Comparison of ENCODE assay signal across 11 cellular contexts in the genomic region with DNA sequence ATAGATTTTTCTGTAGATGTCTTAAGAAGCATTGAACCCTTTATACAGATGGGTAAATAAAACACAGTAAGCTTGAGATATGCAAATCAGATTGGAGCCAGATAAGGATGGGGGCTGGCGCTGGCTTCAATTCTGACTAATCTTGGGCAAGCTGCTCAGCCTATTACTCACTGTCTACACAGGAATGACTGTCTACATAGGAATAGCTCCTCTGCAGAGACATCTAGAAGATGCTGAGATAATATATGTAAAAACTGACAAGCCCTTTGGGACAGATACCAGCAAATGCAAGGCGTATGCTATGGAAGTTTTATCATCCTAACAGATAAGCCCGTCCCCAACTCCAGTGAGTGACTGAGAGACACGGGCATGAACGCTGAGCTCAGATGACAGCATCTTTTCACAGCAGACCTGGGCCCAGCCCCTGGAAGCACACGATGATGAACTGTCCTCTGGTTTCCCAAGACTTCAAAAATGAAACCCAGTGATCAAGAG. TPM values are rescaled to one million over a fixed set of nuclear protein-coding genes. Genes with fewer than 3 reads are reported as not detected.
DNase-seq lines count a peak whose midpoint lies in the region; ATAC-seq, FAIRE-seq and TF ChIP-seq lines count a peak whose summit lies in the region.
"Had no signal": no experiment of that assay in that cellular context is flagged by ENCODE, and none has a peak within 500 bp of the region (broad histone marks: within the 10 kb centered on the region; RNA-seq: fewer than 3 reads in every experiment).

No MANE protein-coding gene starts in this region.

- H3K9me3 ChIP-seq in hepatocyte (ENCODE audit: low read depth) (no peaks in the 10 kb centered on the region), left ventricle myocardium inferior (replicated peaks) (peaks cover 4% of the 10 kb centered on the region), esophagus muscularis mucosa (no peaks in the 10 kb centered on the region)

- H3K9me2 ChIP-seq in hepatocyte (replicated peaks; ENCODE audit: insufficient read depth): no peaks in the 10 kb centered on the region

- H3K4me3 ChIP-seq in hepatocyte: no peak overlapping the region
- H3K4me3 ChIP-seq in left ventricle myocardium inferior: no peak overlapping the region
- no peak overlapping the region for H3K4me3 ChIP-seq in esophagus muscularis mucosa

- H2AFZ ChIP-seq in hepatocyte: no peak overlapping the region

- FAIRE-seq in urothelium cell line (lab: Jason Lieb, UNC): no peak

- no peak overlapping the region for H3K4me2 ChIP-seq in hepatocyte

- no peaks in the 10 kb centered on the region for H3K79me2 ChIP-seq in hepatocyte

- intact Hi-C loops in left ventricle myocardium inferior (cut with micrococcal nuclease) (no loop called here), esophagus muscularis mucosa (cut with DNase I) (no loop called here)

- WGBS in hepatocyte (ENCODE audit: low lambda C conversion rate, missing lambda C conversion rate): 40% methylated on average over 6 of the region's 6 CpGs
- 86% methylated on average over 6 of the region's 6 CpGs for WGBS in esophagus muscularis mucosa

- no peaks in the 10 kb centered on the region for H4K20me1 ChIP-seq in hepatocyte (ENCODE audit: insufficient read depth, poor library complexity, severe bottlenecking)

- TF ChIP-seq EP300 in esophagus muscularis mucosa (IDR thresholded peaks at IDR 0.05): no peak

- no peaks in the 10 kb centered on the region for H3K27me3 ChIP-seq in hepatocyte
- H3K27me3 ChIP-seq in left ventricle myocardium inferior (ENCODE audit: low read depth): no peaks in the 10 kb centered on the region
- H3K27me3 ChIP-seq in esophagus muscularis mucosa: peaks cover 0 to 4% (median 0%) of the 10 kb centered on the region in 4 donors

- H3K27ac ChIP-seq in hepatocyte (no peak overlapping the region), left ventricle myocardium inferior (replicated peaks) (no peak overlapping the region), esophagus muscularis mucosa (replicated peaks in 1 of 4) (no peak overlapping the region)

- peak; percentile 48 for DNase-seq in stimulated activated CD4-positive, alpha-beta T cell treated with anti-CD3 and anti-CD28 coated beads, Interleukin-15, amount 100 ng/mL, for 24 hours
- no peak for DNase-seq in stimulated activated CD4-positive, alpha-beta T cell treated with anti-CD3 and anti-CD28 coated beads, Interleukin-4, amount 100 ng/mL, for 4 hours
- DNase-seq in hepatocyte (ENCODE audit: low spot score) (peak; percentile 29), urothelium cell line (ENCODE audit: low spot score) (peak; percentile 41), left ventricle myocardium inferior (no peak), esophagus muscularis mucosa (ENCODE audit: extremely low spot score) (no peak)
- DNase-seq: activated CD4-positive, alpha-beta T cell treated with anti-CD3 and anti-CD28 coated beads, Interleukin-2, amount 10 ng/mL, durations not matched to agents 24 days and 14 days; naive B cell; NCI-H526 treated with DMSO at 0.1 percent for 48 hours had no signal

- no peak for TF ChIP-seq CTCF in hepatocyte (IDR thresholded peaks at IDR 0.05; ENCODE audit: poor library complexity)
- TF ChIP-seq CTCF in left ventricle myocardium inferior (IDR thresholded peaks at IDR 0.05; ENCODE audit: borderline replicate concordance): no peak
- no peak for TF ChIP-seq CTCF in esophagus muscularis mucosa (IDR thresholded peaks at IDR 0.05)

- ATAC-seq in SK-N-SH treated with all-trans-retinoic acid at 6 μM for 48 hours (peak; percentile 84), HG03432 (IDR thresholded peaks at IDR 0.05; ENCODE audit: unreplicated experiment) (no peak)

- no peak for TF ChIP-seq POLR2A in esophagus muscularis mucosa (IDR thresholded peaks at IDR 0.05; ENCODE audit: low read depth)

- H3K4me1 ChIP-seq in hepatocyte (ENCODE audit: insufficient read depth): no peaks in the 10 kb centered on the region
- H3K4me1 ChIP-seq in left ventricle myocardium inferior: peaks cover 10% of the 10 kb centered on the region
- no peaks in the 10 kb centered on the region for H3K4me1 ChIP-seq in esophagus muscularis mucosa

- H3K36me3 ChIP-seq in hepatocyte (replicated peaks; ENCODE audit: insufficient read depth, low read depth) (no peaks in the 10 kb centered on the region), left ventricle myocardium inferior (no peaks in the 10 kb centered on the region), esophagus muscularis mucosa (no peaks in the 10 kb centered on the region)

TF ChIP-seq in SK-N-SH treated with all-trans-retinoic acid at 6 μM for 48 hours, 23 proteins besides CTCF, POLR2A, EP300 and RAD21:
- TF ChIP-seq TOX (CRISPR knock-in tag; IDR thresholded peaks at IDR 0.05; ENCODE audit: borderline replicate concordance): no peak
- TF ChIP-seq, protein P1, sequence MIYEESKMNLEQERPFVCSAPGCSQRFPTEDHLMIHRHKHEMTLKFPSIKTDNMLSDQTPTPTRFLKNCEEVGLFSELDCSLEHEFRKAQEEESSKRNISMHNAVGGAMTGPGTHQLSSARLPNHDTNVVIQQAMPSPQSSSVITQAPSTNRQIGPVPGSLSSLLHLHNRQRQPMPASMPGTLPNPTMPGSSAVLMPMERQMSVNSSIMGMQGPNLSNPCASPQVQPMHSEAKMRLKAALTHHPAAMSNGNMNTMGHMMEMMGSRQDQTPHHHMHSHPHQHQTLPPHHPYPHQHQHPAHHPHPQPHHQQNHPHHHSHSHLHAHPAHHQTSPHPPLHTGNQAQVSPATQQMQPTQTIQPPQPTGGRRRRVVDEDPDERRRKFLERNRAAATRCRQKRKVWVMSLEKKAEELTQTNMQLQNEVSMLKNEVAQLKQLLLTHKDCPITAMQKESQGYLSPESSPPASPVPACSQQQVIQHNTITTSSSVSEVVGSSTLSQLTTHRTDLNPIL (CRISPR knock-in tag; IDR thresholded peaks at IDR 0.05; ENCODE audit: low read depth): no peak
- no peak for TF ChIP-seq CSDC2 (CRISPR knock-in tag; IDR thresholded peaks at IDR 0.05)
- TF ChIP-seq ARNTL (CRISPR knock-in tag; IDR thresholded peaks at IDR 0.05; ENCODE audit: borderline replicate concordance, low read depth): no peak
- TF ChIP-seq, protein P2, sequence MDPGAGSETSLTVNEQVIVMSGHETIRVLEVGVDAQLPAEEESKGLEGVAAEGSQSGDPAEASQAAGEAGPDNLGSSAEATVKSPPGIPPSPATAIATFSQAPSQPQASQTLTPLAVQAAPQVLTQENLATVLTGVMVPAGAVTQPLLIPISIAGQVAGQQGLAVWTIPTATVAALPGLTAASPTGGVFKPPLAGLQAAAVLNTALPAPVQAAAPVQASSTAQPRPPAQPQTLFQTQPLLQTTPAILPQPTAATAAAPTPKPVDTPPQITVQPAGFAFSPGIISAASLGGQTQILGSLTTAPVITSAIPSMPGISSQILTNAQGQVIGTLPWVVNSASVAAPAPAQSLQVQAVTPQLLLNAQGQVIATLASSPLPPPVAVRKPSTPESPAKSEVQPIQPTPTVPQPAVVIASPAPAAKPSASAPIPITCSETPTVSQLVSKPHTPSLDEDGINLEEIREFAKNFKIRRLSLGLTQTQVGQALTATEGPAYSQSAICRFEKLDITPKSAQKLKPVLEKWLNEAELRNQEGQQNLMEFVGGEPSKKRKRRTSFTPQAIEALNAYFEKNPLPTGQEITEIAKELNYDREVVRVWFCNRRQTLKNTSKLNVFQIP (CRISPR knock-in tag; IDR thresholded peaks at IDR 0.05; ENCODE audit: borderline replicate concordance, low read depth): no peak
- TF ChIP-seq OSR1 (CRISPR knock-in tag; IDR thresholded peaks at IDR 0.05): no peak
- TF ChIP-seq PPARA (CRISPR knock-in tag; IDR thresholded peaks at IDR 0.05; ENCODE audit: borderline replicate concordance): no peak
- TF ChIP-seq ZC3H10 (CRISPR knock-in tag; IDR thresholded peaks at IDR 0.05): no peak
- TF ChIP-seq BACH2 (CRISPR knock-in tag; IDR thresholded peaks at IDR 0.05; ENCODE audit: borderline replicate concordance): no peak
- TF ChIP-seq ISL1 (CRISPR knock-in tag; IDR thresholded peaks at IDR 0.05): no peak
- TF ChIP-seq ESRRG (CRISPR knock-in tag; IDR thresholded peaks at IDR 0.05): no peak
- no peak for TF ChIP-seq PATZ1 (CRISPR knock-in tag; IDR thresholded peaks at IDR 0.05; ENCODE audit: borderline replicate concordance)

RNA-seq across cellular contexts. Expression of gene CLDN14, which starts 1.7 kb away (rescaled TPM):
- total RNA-seq in hepatocyte (0.53 and 1.7 TPM in 2 replicates), left ventricle myocardium inferior (not detected), esophagus muscularis mucosa (not detected)
- 0.51 and 2.2 TPM in 2 replicates for polyA plus RNA-seq in hepatocyte
- total RNA-seq: activated CD4-positive, alpha-beta T cell treated with anti-CD3 and anti-CD28 coated beads, Interleukin-2, amount 10 ng/mL, durations not matched to agents 24 days and 14 days had no signal

Comparison
In these comparisons a context has a peak if more than half of its experiments do, and no peak if none do; other contexts are left out.
1. DNase-seq: peak in stimulated activated CD4-positive, alpha-beta T cell treated with anti-CD3 and anti-CD28 coated beads, Interleukin-15, amount 100 ng/mL, for 24 hours (single experiment), hepatocyte (single experiment) and urothelium cell line (single experiment); none in stimulated activated CD4-positive, alpha-beta T cell treated with anti-CD3 and anti-CD28 coated beads, Interleukin-4, amount 100 ng/mL, for 4 hours (0 of 2), left ventricle myocardium inferior (single experiment) and esophagus muscularis mucosa (single experiment).